In the genomic region with DNA sequence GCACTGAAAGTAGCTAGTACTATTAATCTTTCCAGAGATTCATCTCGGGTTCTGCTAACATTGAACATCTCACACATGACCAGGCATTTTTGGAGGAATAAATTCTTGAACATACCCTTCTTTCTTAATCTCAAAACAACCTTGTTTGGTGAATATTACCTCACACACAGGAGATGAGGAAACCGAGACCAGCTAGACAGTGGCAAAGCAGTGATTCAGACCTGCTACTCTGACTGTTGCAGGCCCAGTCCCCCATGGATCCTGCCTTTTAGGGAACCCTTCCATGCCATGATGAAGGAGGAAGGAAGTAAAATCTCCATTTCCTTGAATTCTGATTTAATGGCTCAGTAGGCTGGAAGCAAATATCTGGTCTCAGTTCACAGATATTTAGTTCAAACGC, we compare ENCODE assay signal across 11 cellular contexts. TPM values are rescaled to one million over a fixed set of nuclear protein-coding genes. Genes with fewer than 3 reads are reported as not detected.
DNase-seq lines count a peak whose midpoint lies in the region; ATAC-seq, FAIRE-seq and TF ChIP-seq lines count a peak whose summit lies in the region.
"Had no signal": no experiment of that assay in that cellular context is flagged by ENCODE, and none has a peak within 500 bp of the region (broad histone marks: within the 10 kb centered on the region; RNA-seq: fewer than 3 reads in every experiment).

No MANE protein-coding gene starts in this region.

- DNase-seq in CD4-positive, alpha-beta T cell, result no peak
- DNase-seq in RCC 7860 (ENCODE audit: low spot score), result no peak
- DNase-seq in epithelial cell of proximal tubule (ENCODE audit: low read depth), result no peak
- DNase-seq in omental fat pad (ENCODE audit: low spot score), result no peak
- no peak for DNase-seq in NCI-H524 (lab: John Stamatoyannopoulos, UW)
- DNase-seq in MV-4-11 (lab: John Stamatoyannopoulos, UW), result no peak
- no peak for DNase-seq in NCI-H1092 (lab: John Stamatoyannopoulos, UW)

- peaks cover 63% of the 10 kb centered on the region for H3K4me1 Mint-ChIP-seq in CD4-positive, alpha-beta T cell (ENCODE audit: low read depth)

- H3K4me3 ChIP-seq in epithelial cell of proximal tubule (ENCODE audit: low read depth, low read length), result peak overlapping the region; percentile 64
- H3K4me3 ChIP-seq: body of pancreas had no signal

- no peak overlapping the region for H3K27ac ChIP-seq in CD4-positive, alpha-beta T cell (ENCODE audit: low read depth, low read length)
- H3K27ac ChIP-seq: body of pancreas, VCaP had no signal

- peaks cover 15% of the 10 kb centered on the region for H3K36me3 Mint-ChIP-seq in CD4-positive, alpha-beta T cell (ENCODE audit: low read depth)

- H3K4me3 Mint-ChIP-seq in CD4-positive, alpha-beta T cell, result peak overlapping the region; percentile 93

- ATAC-seq in CD4-positive, alpha-beta T cell (ENCODE audit: poor library complexity), result no peak
- ATAC-seq in omental fat pad (ENCODE audit: low FRiP score) (peak; percentile 35), GM19324 (IDR thresholded peaks at IDR 0.05; ENCODE audit: low FRiP score, unreplicated experiment) (no peak)
- ATAC-seq: body of pancreas had no signal

- FAIRE-seq in RCC 7860 (lab: Jason Lieb, UNC), result peak; percentile 71

- CTCF ChIA-PET in CD4-positive, alpha-beta T cell (lab: Charles Lee), result no interaction called here

- no peak overlapping the region for H3K27ac Mint-ChIP-seq in CD4-positive, alpha-beta T cell

- no peaks in the 10 kb centered on the region for H3K27me3 Mint-ChIP-seq in CD4-positive, alpha-beta T cell

- POLR2A ChIA-PET in CD4-positive, alpha-beta T cell (lab: Charles Lee), result interaction anchor here (0.5 kb wide), 1 partner anchor 24 kb away, joined by 4 read pairs; no protein-coding TSS in a partner anchor

- no peaks in the 10 kb centered on the region for H3K27me3 ChIP-seq in CD4-positive, alpha-beta T cell (ENCODE audit: control insufficient read depth, insufficient read depth, low read length)
- H3K27me3 ChIP-seq: body of pancreas, testis had no signal

- H3K9me3 Mint-ChIP-seq in CD4-positive, alpha-beta T cell, result no peaks in the 10 kb centered on the region

- TF ChIP-seq CTCF in CD4-positive, alpha-beta T cell (IDR thresholded peaks at IDR 0.05), result no peak
- no peak for TF ChIP-seq CTCF in epithelial cell of proximal tubule (conservative IDR thresholded peaks at IDR 0.05; ENCODE audit: low read depth, low read length)
- TF ChIP-seq CTCF in omental fat pad (IDR thresholded peaks at IDR 0.05), result no peak

- intact Hi-C loops in CD4-positive, alpha-beta T cell (cut with DNase I, micrococcal nuclease), result loop anchor here (5.0 to 10.0 kb wide), 5 partner anchors 62 to 808 kb away; a partner anchor contains a TSS

- H3K9me3 ChIP-seq in CD4-positive, alpha-beta T cell (ENCODE audit: control insufficient read depth, low read length), result no peaks in the 10 kb centered on the region
- H3K9me3 ChIP-seq: body of pancreas, testis had no signal

RNA-seq across cellular contexts. Expression of a gene that starts 2.6 kb away (rescaled TPM):
- 10 to 100 TPM; 14.4 to 15.2 TPM for total RNA-seq in CD4-positive, alpha-beta T cell
- total RNA-seq in epithelial cell of proximal tubule (14.6 and 23.2 TPM in 2 replicates), omental fat pad (10 to 100 TPM; 37.7 to 53.4 (median 43.1) TPM)
